In the genomic region with DNA sequence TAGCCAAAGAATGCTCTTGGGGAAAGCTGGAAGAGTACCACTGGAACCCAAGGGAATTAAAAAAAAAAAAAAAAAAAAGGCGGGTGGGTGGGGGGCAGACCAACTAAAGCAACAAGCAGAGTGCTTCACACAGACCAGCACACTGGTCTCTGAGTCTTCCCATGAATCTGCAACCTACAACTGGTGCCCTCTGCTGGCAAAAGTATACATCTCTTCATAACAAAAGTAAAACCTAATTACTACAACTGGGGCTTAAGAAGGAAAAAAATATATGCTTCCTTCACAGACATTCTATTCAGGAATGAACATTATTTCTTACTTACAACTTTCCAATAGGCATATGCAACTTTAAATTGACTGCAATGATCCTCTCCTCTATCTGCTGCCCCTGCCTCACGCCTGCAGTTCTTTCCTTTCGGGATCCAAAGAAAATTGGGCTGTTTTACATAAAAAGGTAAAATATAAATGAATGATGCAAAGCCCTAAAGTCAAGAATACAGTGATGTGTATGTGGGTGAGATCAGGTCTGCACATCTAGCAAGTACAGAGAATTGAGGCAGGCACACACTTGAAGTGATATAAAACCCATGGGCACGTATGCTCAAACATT, we compare ENCODE assay signal across 8 cellular contexts. TPM values are rescaled to one million over a fixed set of nuclear protein-coding genes. Genes with fewer than 3 reads are reported as not detected.
A peak's percentile ranks its signal among the peaks of the same experiment; 100 is the strongest.
DNase-seq lines count a peak whose midpoint lies in the region; ATAC-seq, FAIRE-seq and TF ChIP-seq lines count a peak whose summit lies in the region.

No MANE protein-coding gene starts in this region.

- H3K4me1 ChIP-seq in Karpas-422 (ENCODE audit: low read length): no peaks in the 10 kb centered on the region
- no peaks in the 10 kb centered on the region for H3K4me1 ChIP-seq in Panc1 (ENCODE audit: control insufficient read depth, insufficient read depth, low read length)
- peaks cover under 1 to 15% (median 6%) of the 10 kb centered on the region in 3 donors for H3K4me1 ChIP-seq in pancreas

- peak; percentile 32 for DNase-seq in COLO668 (lab: John Stamatoyannopoulos, UW; ENCODE audit: unreplicated experiment)
- peak; percentile 86 for DNase-seq in Karpas-422
- DNase-seq in Panc1 (ENCODE audit: low read depth, low spot score): no peak
- DNase-seq in activated gamma-delta T cell treated with anti-CD3 and anti-CD28 coated beads, Interleukin-2, amount 50 U/mL, for 16 hours (ENCODE audit: low read depth): peak; percentile 53
- peak; percentile 49 for DNase-seq in germinal center (ENCODE audit: low spot score)
- DNase-seq in pancreas: peak in 4 of 6 donors; percentile 30 to 67 (median 47)

- peak; percentile 79 for TF ChIP-seq CTCF in Panc1 (IDR thresholded peaks at IDR 0.05)
- TF ChIP-seq CTCF in pancreas (IDR thresholded peaks at IDR 0.05): peak; percentile 25 to 60 (median 42)

- no peaks in the 10 kb centered on the region for H3K79me2 ChIP-seq in Karpas-422 (ENCODE audit: low read length)

- no peak for FAIRE-seq in pancreas (lab: Jason Lieb, UNC)

- POLR2A ChIA-PET in Panc1 (lab: Charles Lee): no interaction called here

- no peak overlapping the region for H2AFZ ChIP-seq in Karpas-422 (ENCODE audit: low read length)

- WGBS in pancreas, 2 donors: 68 to 72% methylated on average over 4 of the region's 4 CpGs

- peak; percentile 61 for ATAC-seq in GM21360 (IDR thresholded peaks at IDR 0.05; ENCODE audit: unreplicated experiment)
- peak; percentile 90 for ATAC-seq in Panc1
- ATAC-seq in pancreas: peak; percentile 55 to 93 (median 86)
- ATAC-seq in HG03025 (IDR thresholded peaks at IDR 0.05; ENCODE audit: low FRiP score, unreplicated experiment): no peak

- no TSS peak for BruUV-seq in Panc1 (replicated peaks; lab: Mats Ljungman, UMichigan)

- intact Hi-C loops in Panc1 (cut with micrococcal nuclease; ENCODE audit: unreplicated experiment) (loop anchor here (1.0 kb wide), 2 partner anchors 83 to 114 kb away; no protein-coding TSS in a partner anchor), pancreas (cut with DNase I) (loop anchor here in 1 of 3 donors (5.0 kb wide), 1 partner anchor 81 kb away; no protein-coding TSS in a partner anchor)

- H4K20me1 ChIP-seq in Karpas-422 (ENCODE audit: insufficient read depth, low read depth, low read length): peaks cover 18% of the 10 kb centered on the region

- H3K9me2 ChIP-seq in Karpas-422 (replicated peaks; ENCODE audit: insufficient read depth, low read length): no peaks in the 10 kb centered on the region

- H3K4me2 ChIP-seq in Karpas-422 (ENCODE audit: low read depth, low read length, poor library complexity, severe bottlenecking): no peak overlapping the region

- H3K27ac ChIP-seq in Karpas-422 (ENCODE audit: low read length) (no peak overlapping the region), Panc1 (ENCODE audit: low read length) (no peak overlapping the region), pancreas (no peak overlapping the region)

- no peaks in the 10 kb centered on the region for H3K27me3 ChIP-seq in Karpas-422 (ENCODE audit: low read length)
- H3K27me3 ChIP-seq in Panc1 (ENCODE audit: control insufficient read depth, insufficient read depth, low read length): no peaks in the 10 kb centered on the region
- no peaks in the 10 kb centered on the region for H3K27me3 ChIP-seq in pancreas

- H3K9ac ChIP-seq in Karpas-422 (ENCODE audit: low read length): no peak overlapping the region

- H3K9me3 ChIP-seq in Karpas-422 (ENCODE audit: low read length): no peaks in the 10 kb centered on the region
- no peaks in the 10 kb centered on the region for H3K9me3 ChIP-seq in Panc1 (ENCODE audit: control insufficient read depth, insufficient read depth, low read depth, low read length)
- no peaks in the 10 kb centered on the region for H3K9me3 ChIP-seq in pancreas

- in situ Hi-C loops in Panc1 (cut with HindIII; ENCODE audit: low pct_unique_long_range_greater_than_20kb, low sequenced_read_pairs): no loop called here

- H3K4me3 ChIP-seq in Karpas-422 (ENCODE audit: low read length) (no peak overlapping the region), Panc1 (ENCODE audit: low read depth in 2 of 2, low read length in 2 of 2) (no peak overlapping the region), pancreas (no peak overlapping the region)

- CTCF ChIA-PET in Panc1 (lab: Charles Lee): interaction anchor here (0.5 to 3.2 kb wide), 10 partner anchors 8 to 1514 kb away, joined by 3 to 29 read pairs (median 6); no protein-coding TSS in a partner anchor

- H3K36me3 ChIP-seq in Karpas-422 (ENCODE audit: insufficient read depth, low read length) (no peaks in the 10 kb centered on the region), Panc1 (ENCODE audit: control insufficient read depth, insufficient read depth, low read length) (no peaks in the 10 kb centered on the region), pancreas (no peaks in the 10 kb centered on the region)

RNA-seq across cellular contexts. Expression of a gene that starts 7.2 kb away (rescaled TPM):
- 0.36 and 0.67 TPM in 2 replicates for total RNA-seq in Karpas-422 (2014; rRNA removed; shearing (Covaris generic); ENCODE audit: low replicate concordance)
- 1.9 TPM for total RNA-seq in Panc1 (2021; ENCODE audit: unreplicated experiment)
- 1.2 TPM for polyA plus RNA-seq in Panc1 (2012; ENCODE audit: insufficient read length)
- 1 to 10 TPM; 1.8 to 4.7 (median 2.9) TPM for total RNA-seq in pancreas
- polyA plus RNA-seq in pancreas: 1 to 10 TPM; 3.4 to 6.6 TPM

RNA-seq across cellular contexts. Expression of a gene that starts 11.0 kb away (rescaled TPM):
- total RNA-seq in Karpas-422 (2014; rRNA removed; shearing (Covaris generic); ENCODE audit: low replicate concordance): 6.7 and 10.5 TPM in 2 replicates
- total RNA-seq in Panc1 (2021; ENCODE audit: unreplicated experiment) (33.3 TPM), pancreas (10 to 100 TPM in 4 of 6 donors, 1 to 10 TPM in 2; 8.0 to 14.1 (median 12.2) TPM)
- 36.8 TPM for polyA plus RNA-seq in Panc1 (2012; ENCODE audit: insufficient read length)
- 10 to 100 TPM in 1 of 2 donors, 1 to 10 TPM in 1; 9.7 to 13.8 TPM for polyA plus RNA-seq in pancreas
